ENCODE assay signal across 8 cellular contexts in the genomic region with DNA sequence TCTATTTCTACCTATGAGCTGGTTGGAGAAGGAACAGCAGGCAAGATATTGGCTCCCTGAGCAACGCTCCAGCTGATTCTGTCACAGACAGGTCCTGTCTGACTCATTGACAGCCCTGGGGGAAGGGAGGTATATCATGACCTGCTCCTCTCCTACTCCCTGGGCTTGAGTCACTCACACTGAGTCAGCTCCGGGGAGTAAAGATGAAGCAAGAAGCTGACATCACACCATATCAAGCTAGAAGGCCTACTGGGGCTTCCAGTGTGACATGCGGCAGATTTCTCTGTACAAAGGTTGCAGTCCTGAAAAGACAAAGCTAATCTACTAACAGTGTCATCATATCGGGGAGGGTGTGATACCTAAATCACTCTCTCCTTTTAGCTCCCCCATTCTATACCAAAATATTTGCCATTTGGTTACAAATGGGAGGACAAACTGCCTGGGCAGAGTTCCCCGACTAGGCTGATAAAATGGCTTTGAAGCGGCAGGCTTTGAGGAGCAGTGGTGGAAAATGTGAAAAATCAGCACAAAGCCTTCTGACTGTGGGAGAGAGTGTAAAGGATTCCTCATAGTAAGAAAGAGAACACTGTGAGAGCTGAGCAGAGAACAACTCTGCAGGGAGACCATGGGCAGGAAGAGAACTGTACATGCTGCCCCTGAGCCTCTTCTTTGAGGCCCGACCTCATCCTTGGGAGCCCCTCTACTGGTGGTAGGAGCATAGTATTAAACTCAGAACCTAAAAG. TPM values are rescaled to one million over a fixed set of nuclear protein-coding genes. Genes with fewer than 3 reads are reported as not detected.
A peak's percentile ranks its signal among the peaks of the same experiment; 100 is the strongest.
DNase-seq lines count a peak whose midpoint lies in the region; ATAC-seq and TF ChIP-seq lines count a peak whose summit lies in the region.

No MANE protein-coding gene starts in this region.

- peak overlapping the region; percentile 70 to 78 for H3K27ac ChIP-seq in tibial artery

- intact Hi-C loops in tibial artery (cut with DNase I; ENCODE audit: low total_unique reads): no loop called here

- H3K27ac Mint-ChIP-seq in activated T-cell treated with anti-CD3 and anti-CD28 coated beads, Interleukin-2, amount 50 U/mL, for 72 hours: peak overlapping the region; percentile 98

- DNase-seq in BE2C (peak; percentile 77), NOMO-1 treated with DMSO at 0.1 percent for 48 hours (lab: John Stamatoyannopoulos, UW; ENCODE audit: unreplicated experiment) (peak; percentile 89), fibroblast of peridontal ligament (ENCODE audit: extremely low read depth) (peak; percentile 98), pons (ENCODE audit: low spot score) (peak; percentile 53), tibial artery (peak; percentile 91), SK-N-DZ (ENCODE audit: low spot score) (no peak)
- peak; percentile 85 to 92 for DNase-seq in activated T-cell treated with anti-CD3 and anti-CD28 coated beads, Interleukin-2, amount 50 U/mL, for 72 hours

- peak overlapping the region; percentile 67 to 72 for H3K4me3 Mint-ChIP-seq in activated T-cell treated with anti-CD3 and anti-CD28 coated beads, Interleukin-2, amount 50 U/mL, for 72 hours

- no peaks in the 10 kb centered on the region for H3K9me3 Mint-ChIP-seq in activated T-cell treated with anti-CD3 and anti-CD28 coated beads, Interleukin-2, amount 50 U/mL, for 72 hours

- H3K4me3 ChIP-seq in BE2C (ENCODE audit: low read depth, low read length) (no peak overlapping the region), tibial artery (no peak overlapping the region)

- H3K9me3 ChIP-seq in BE2C (no peaks in the 10 kb centered on the region), tibial artery (no peaks in the 10 kb centered on the region)

- H3K27me3 Mint-ChIP-seq in activated T-cell treated with anti-CD3 and anti-CD28 coated beads, Interleukin-2, amount 50 U/mL, for 72 hours (ENCODE audit: low read depth): no peaks in the 10 kb centered on the region

- peak; percentile 100 for ATAC-seq in activated T-cell treated with anti-CD3 and anti-CD28 coated beads, Interleukin-2, amount 50 U/mL, for 72 hours (replicated peaks in 1 of 2)
- ATAC-seq in GM18498 (IDR thresholded peaks at IDR 0.05; ENCODE audit: unreplicated experiment): no peak

- peaks cover 2 to 8% of the 10 kb centered on the region in 2 donors for H3K36me3 Mint-ChIP-seq in activated T-cell treated with anti-CD3 and anti-CD28 coated beads, Interleukin-2, amount 50 U/mL, for 72 hours (ENCODE audit: insufficient read depth in 2 of 2)

- H3K36me3 ChIP-seq in BE2C (peaks cover 54% of the 10 kb centered on the region), tibial artery (peaks cover 26 to 90% (median 54%) of the 10 kb centered on the region in 3 donors)

- TF ChIP-seq CTCF in BE2C (IDR thresholded peaks at IDR 0.05; ENCODE audit: low read depth, low read length) (no peak), tibial artery (IDR thresholded peaks at IDR 0.05) (no peak)

- H3K4me1 ChIP-seq in BE2C: peaks cover 15% of the 10 kb centered on the region
- peaks cover 0 to 48% (median 37%) of the 10 kb centered on the region in 4 donors for H3K4me1 ChIP-seq in tibial artery

- H3K4me1 Mint-ChIP-seq in activated T-cell treated with anti-CD3 and anti-CD28 coated beads, Interleukin-2, amount 50 U/mL, for 72 hours (ENCODE audit: low read depth): peaks cover 48% of the 10 kb centered on the region

- no peaks in the 10 kb centered on the region for H3K27me3 ChIP-seq in BE2C
- H3K27me3 ChIP-seq in tibial artery: no peaks in the 10 kb centered on the region

RNA-seq across cellular contexts. Expression of gene PI4KB, which starts 15.5 kb away (rescaled TPM):
- polyA plus RNA-seq in BE2C (2012; ENCODE audit: insufficient read depth, insufficient read length, low read depth): 87.0 TPM
- 10 to 100 TPM; 64.8 to 71.4 TPM for total RNA-seq in activated T-cell treated with anti-CD3 and anti-CD28 coated beads, Interleukin-2, amount 50 U/mL, for 72 hours
- polyA plus RNA-seq in SK-N-DZ (2014; cell fraction: cytosol; rRNA removed): 20.2 and 33.5 TPM in 2 replicates
- 22.5 and 44.0 TPM in 2 replicates for polyA plus RNA-seq in SK-N-DZ (2014; cell fraction: nucleus; rRNA removed)

RNA-seq across cellular contexts. Expression of gene ZNF687, which starts 29.7 kb away (rescaled TPM):
- 17.3 TPM for polyA plus RNA-seq in BE2C (2012; ENCODE audit: insufficient read depth, insufficient read length, low read depth)
- 10 to 100 TPM; 39.9 to 40.3 TPM for total RNA-seq in activated T-cell treated with anti-CD3 and anti-CD28 coated beads, Interleukin-2, amount 50 U/mL, for 72 hours
- 22.8 and 27.2 TPM in 2 replicates for polyA plus RNA-seq in SK-N-DZ (2014; cell fraction: cytosol; rRNA removed)
- polyA plus RNA-seq in SK-N-DZ (2014; cell fraction: nucleus; rRNA removed): 22.0 and 48.0 TPM in 2 replicates

RNA-seq across cellular contexts. Expression of gene RFX5, which starts 35.3 kb away (rescaled TPM):
- 21.9 TPM for polyA plus RNA-seq in BE2C (2012; ENCODE audit: insufficient read depth, insufficient read length, low read depth)
- total RNA-seq in activated T-cell treated with anti-CD3 and anti-CD28 coated beads, Interleukin-2, amount 50 U/mL, for 72 hours: 10 to 100 TPM; 67.6 to 95.4 TPM
- 74.4 and 80.4 TPM in 2 replicates for polyA plus RNA-seq in SK-N-DZ (2014; cell fraction: cytosol; rRNA removed)
- polyA plus RNA-seq in SK-N-DZ (2014; cell fraction: nucleus; rRNA removed): 226 and 232 TPM in 2 replicates

RNA-seq across cellular contexts. Expression of gene PSMD4, which starts 57.2 kb away (rescaled TPM):
- 377 TPM for polyA plus RNA-seq in BE2C (2012; ENCODE audit: insufficient read depth, insufficient read length, low read depth)
- 100 to 1,000 TPM; 168 to 205 TPM for total RNA-seq in activated T-cell treated with anti-CD3 and anti-CD28 coated beads, Interleukin-2, amount 50 U/mL, for 72 hours
- polyA plus RNA-seq in SK-N-DZ (2014; cell fraction: cytosol; rRNA removed): 322 and 409 TPM in 2 replicates
- polyA plus RNA-seq in SK-N-DZ (2014; cell fraction: nucleus; rRNA removed): 187 and 236 TPM in 2 replicates
